Comparison of ENCODE assay signal across 1 cellular context in the genomic region with DNA sequence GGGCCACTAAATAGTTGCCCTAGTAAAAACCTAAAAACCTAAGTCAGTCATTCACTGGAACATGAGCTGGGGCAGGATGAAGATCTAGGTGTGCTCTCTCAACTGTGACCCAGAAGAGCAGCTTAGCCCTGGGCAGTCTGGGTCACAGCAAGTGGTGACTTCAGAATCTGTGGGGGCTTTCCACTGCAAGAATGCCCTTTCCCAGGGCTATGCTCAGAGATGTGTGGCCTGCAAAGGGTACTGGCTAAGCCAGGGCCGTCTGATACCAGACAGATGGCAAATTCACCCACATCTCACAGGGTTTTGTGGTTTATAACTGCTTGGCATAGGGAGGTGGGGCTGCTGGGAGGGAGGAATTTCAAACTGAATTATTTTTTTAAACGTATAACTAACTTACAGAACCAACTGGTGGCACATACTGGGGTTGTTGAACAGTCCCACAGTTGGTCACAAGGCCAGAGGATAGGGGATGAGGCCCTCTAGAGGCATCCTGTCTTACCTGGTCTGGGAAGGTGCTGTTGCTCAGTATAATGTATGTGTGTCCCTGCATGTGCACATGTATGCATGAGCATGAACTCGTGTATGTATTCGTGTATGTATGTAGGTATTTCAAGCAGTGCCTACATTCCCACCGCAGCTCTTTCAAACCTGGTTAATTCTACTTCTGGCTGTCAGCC.
TF ChIP-seq lines count a peak whose summit lies in the region.

No MANE protein-coding gene starts in this region.

TF ChIP-seq in WTC11, 78 proteins besides CTCF, POLR2A, EP300 and RAD21 (continued from another document):
- TF ChIP-seq IRF1 (CRISPR knock-in tag; IDR thresholded peaks at IDR 0.05) (no peak), ZBTB21 (CRISPR knock-in tag; IDR thresholded peaks at IDR 0.05; ENCODE audit: borderline replicate concordance) (no peak), ERG (CRISPR knock-in tag; IDR thresholded peaks at IDR 0.05) (no peak), ZNF232 (CRISPR knock-in tag; IDR thresholded peaks at IDR 0.05) (no peak), HMGA2 (CRISPR knock-in tag; IDR thresholded peaks at IDR 0.05) (no peak), ATF2 (CRISPR knock-in tag; IDR thresholded peaks at IDR 0.05; ENCODE audit: borderline replicate concordance, low read depth) (no peak), ZNF396 (CRISPR knock-in tag; IDR thresholded peaks at IDR 0.05; ENCODE audit: borderline replicate concordance) (no peak), ZSCAN18 (CRISPR knock-in tag; IDR thresholded peaks at IDR 0.05) (no peak), PRDM15 (CRISPR knock-in tag; IDR thresholded peaks at IDR 0.05) (no peak), SMAD3 (CRISPR knock-in tag; IDR thresholded peaks at IDR 0.05; ENCODE audit: borderline replicate concordance) (no peak), ZNF317 (CRISPR knock-in tag; IDR thresholded peaks at IDR 0.05; ENCODE audit: borderline replicate concordance, low read depth) (no peak), GTF2I (CRISPR knock-in tag; conservative IDR thresholded peaks at IDR 0.05) (no peak)
